In the genomic region with DNA sequence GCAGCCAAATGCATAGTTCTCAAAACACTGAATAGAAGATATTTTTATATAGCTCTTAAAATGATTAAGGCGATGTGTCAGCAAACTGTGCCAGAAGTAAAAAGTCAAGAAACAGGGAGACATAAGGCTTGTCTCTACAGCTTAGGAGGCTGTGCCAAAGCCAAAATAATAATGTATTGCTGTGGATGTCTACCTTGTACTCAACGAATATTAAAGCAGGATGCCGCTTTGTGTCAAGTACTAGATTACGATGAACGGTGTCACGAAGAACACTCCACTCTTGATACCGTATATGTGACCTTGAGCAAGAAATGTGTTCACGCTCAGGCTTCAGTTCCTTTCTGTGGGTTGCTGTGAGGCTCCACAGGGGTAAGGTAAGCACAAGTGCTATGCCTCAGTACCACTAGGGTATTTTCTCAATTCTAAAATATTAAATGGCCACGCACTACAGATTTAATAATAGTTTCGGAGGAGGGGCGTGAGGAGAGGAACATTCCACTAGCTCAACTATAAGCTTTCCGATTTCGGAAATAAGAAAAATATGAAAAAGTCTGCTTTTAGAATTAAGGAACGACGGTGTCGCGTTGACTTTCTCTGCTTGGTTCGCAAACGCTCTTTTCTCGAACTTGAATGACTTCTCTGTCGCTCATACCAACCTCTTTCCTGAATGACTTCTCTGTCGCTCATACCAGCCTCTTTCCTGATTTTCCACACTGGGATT, we compare ENCODE assay signal across 8 cellular contexts. TPM values are rescaled to one million over a fixed set of nuclear protein-coding genes. Genes with fewer than 3 reads are reported as not detected.
DNase-seq lines count a peak whose midpoint lies in the region; ATAC-seq and TF ChIP-seq lines count a peak whose summit lies in the region.

No MANE protein-coding gene starts in this region.

- TF ChIP-seq CTCF in astrocyte of the cerebellum (IDR thresholded peaks at IDR 0.05; ENCODE audit: low read depth, low read length, missing control alignments): no peak

- H3K4me3 ChIP-seq in astrocyte of the cerebellum (ENCODE audit: low read depth, low read length): peak overlapping the region; percentile 66

- ATAC-seq in HG03135 (IDR thresholded peaks at IDR 0.05; ENCODE audit: unreplicated experiment): peak; percentile 52

- DNase-seq in COR-L47 (lab: John Stamatoyannopoulos, UW) (peak; percentile 12), GM19238 (ENCODE audit: insufficient read length, low spot score) (peak; percentile 22), RPMI7951 (ENCODE audit: low read depth) (peak; percentile 4), astrocyte of the cerebellum (ENCODE audit: low read depth) (no peak), inferior parietal cortex (ENCODE audit: extremely low spot score) (peak; percentile 56), NCI-H446 treated with DMSO at 0.1 percent for 48 hours (lab: John Stamatoyannopoulos, UW) (no peak)
- DNase-seq in stimulated activated CD4-positive, alpha-beta T cell treated with anti-CD3 and anti-CD28 coated beads, Interleukin-4, amount 100 ng/mL, for 24 hours: peak; percentile 38

- in situ Hi-C loops in astrocyte of the cerebellum (cut with HindIII; ENCODE audit: low sequenced_read_pairs): no loop called here

RNA-seq across cellular contexts. Expression of a gene that starts 0.7 kb away (rescaled TPM):
- 57.7 and 80.4 TPM in 2 replicates for total RNA-seq in RPMI7951 (2014; rRNA removed; shearing (Covaris generic))

RNA-seq across cellular contexts. Expression of a gene that starts 54.7 kb away (rescaled TPM):
- total RNA-seq in RPMI7951 (2014; rRNA removed; shearing (Covaris generic)): 1.3 TPM in 1 of 2 replicates, not detected in the other

Comparison
In these comparisons a context has a peak if more than half of its experiments do, and no peak if none do; other contexts are left out.
1. DNase-seq: peak in COR-L47 (single experiment), GM19238 (single experiment), RPMI7951 (single experiment), inferior parietal cortex (single experiment) and stimulated activated CD4-positive, alpha-beta T cell treated with anti-CD3 and anti-CD28 coated beads, Interleukin-4, amount 100 ng/mL, for 24 hours (single experiment); none in astrocyte of the cerebellum (single experiment) and NCI-H446 treated with DMSO at 0.1 percent for 48 hours (single experiment).